In the genomic region with DNA sequence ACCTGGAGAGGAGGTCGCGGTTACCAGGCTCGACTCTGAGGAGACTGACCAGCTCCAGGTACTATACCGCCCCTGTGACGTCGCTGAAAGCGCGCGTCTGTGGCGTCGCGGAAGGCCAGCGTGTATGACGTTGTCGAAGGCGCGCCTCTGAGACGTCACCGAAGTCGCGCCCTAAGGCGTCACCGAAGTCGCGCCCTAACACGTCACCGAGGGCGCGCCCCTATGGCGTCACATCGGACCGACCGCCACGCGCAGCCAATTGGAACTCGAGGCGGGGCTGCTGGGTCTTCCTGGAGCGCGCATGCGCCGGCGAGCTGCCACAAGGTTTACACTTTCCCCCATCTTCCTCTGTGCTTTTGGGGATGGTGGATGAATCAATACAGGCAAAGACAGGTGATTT, we compare ENCODE assay signal across 7 cellular contexts.
DNase-seq lines count a peak whose midpoint lies in the region; ATAC-seq and TF ChIP-seq lines count a peak whose summit lies in the region.
"Not testable (repeated sequence)": the region's sequence is repeated elsewhere in the genome, so short reads cannot be mapped to it uniquely, and the experiment has no call there.

No MANE protein-coding gene starts in this region.

- H2BK12ac ChIP-seq in trophoblast cell (ENCODE audit: low read length): not testable (repeated sequence)

- H3K27ac ChIP-seq in trophoblast cell (ENCODE audit: low read depth, low read length); aorta (ENCODE audit: low read depth in 1 of 2, low read length in 2 of 2): not testable (repeated sequence)

- not testable (repeated sequence) for H3K4me1 ChIP-seq in trophoblast cell (ENCODE audit: control insufficient read depth in 1 of 2, insufficient read depth in 2 of 2, low read length in 2 of 2); aorta (ENCODE audit: control insufficient read depth in 1 of 2, insufficient read depth in 2 of 2, low read length in 2 of 2)

- not testable (repeated sequence) for H2BK5ac ChIP-seq in trophoblast cell (ENCODE audit: low read depth, low read length, poor library complexity)

- not testable (repeated sequence) for H3K36me3 ChIP-seq in trophoblast cell (ENCODE audit: control insufficient read depth in 1 of 2, insufficient read depth in 2 of 2, low read length in 2 of 2); aorta (ENCODE audit: control insufficient read depth in 1 of 2, insufficient read depth in 2 of 2, low read length in 1 of 2)

- not testable (repeated sequence) for H3K14ac ChIP-seq in trophoblast cell (ENCODE audit: low read length)

- not testable (repeated sequence) for H3K18ac ChIP-seq in trophoblast cell (ENCODE audit: low read length)

- not testable (repeated sequence) for H4K91ac ChIP-seq in trophoblast cell (ENCODE audit: low read depth, low read length)

- not testable (repeated sequence) for H3K79me2 ChIP-seq in trophoblast cell (ENCODE audit: control insufficient read depth, insufficient read depth, low read length, poor library complexity)

- not testable (repeated sequence) for H3K27me3 Mint-ChIP-seq in chondrocyte (ENCODE audit: low read depth); type B pancreatic cell

- not testable (repeated sequence) for TF ChIP-seq CTCF in chondrocyte (IDR thresholded peaks at IDR 0.05); type B pancreatic cell (conservative IDR thresholded peaks at IDR 0.05)

- not testable (repeated sequence) for H4K8ac ChIP-seq in trophoblast cell (ENCODE audit: low read depth, low read length)

- H2AK5ac ChIP-seq in trophoblast cell (ENCODE audit: low read length): not testable (repeated sequence)

- not testable (repeated sequence) for H3K23ac ChIP-seq in trophoblast cell (ENCODE audit: low read length)

- not testable (repeated sequence) for H2AFZ ChIP-seq in trophoblast cell (ENCODE audit: insufficient read depth, low read length, poor library complexity)

- H3K36me3 Mint-ChIP-seq in chondrocyte (ENCODE audit: low read depth); type B pancreatic cell: not testable (repeated sequence)

- not testable (repeated sequence) for H3K4me3 Mint-ChIP-seq in chondrocyte (ENCODE audit: unreplicated experiment); type B pancreatic cell

- H3K79me1 ChIP-seq in trophoblast cell (ENCODE audit: low read length): not testable (repeated sequence)

- in situ Hi-C loops in SK-MEL-5 (cut with HindIII; ENCODE audit: low pct_unique_long_range_greater_than_20kb, low sequenced_read_pairs): not testable (repeated sequence)

- H3K4me2 ChIP-seq in trophoblast cell (ENCODE audit: low read length): not testable (repeated sequence)

- H3K4ac ChIP-seq in trophoblast cell (ENCODE audit: low read depth, low read length): not testable (repeated sequence)

- not testable (repeated sequence) for H2BK120ac ChIP-seq in trophoblast cell (ENCODE audit: insufficient read depth, low read length, poor library complexity)

- not testable (repeated sequence) for H3K4me1 Mint-ChIP-seq in chondrocyte (ENCODE audit: low read depth); type B pancreatic cell (ENCODE audit: unreplicated experiment)

- H4K12ac ChIP-seq in trophoblast cell (ENCODE audit: low read depth, low read length): not testable (repeated sequence)

- peak; percentile 19 for ATAC-seq in aorta (ENCODE audit: low FRiP score)

- not testable (repeated sequence) for H3K4me3 ChIP-seq in trophoblast cell (ENCODE audit: low read depth, low read length); aorta (ENCODE audit: low read length in 2 of 2)

- intact Hi-C loops in aorta (cut with DNase I): not testable (repeated sequence)

- not testable (repeated sequence) for H3K27ac Mint-ChIP-seq in chondrocyte (ENCODE audit: unreplicated experiment); type B pancreatic cell

- no CpG with 5 or more reads among the region's 42 CpGs for WGBS in trophoblast cell (ENCODE audit: extremely low coverage, insufficient coverage, insufficient read length)
- WGBS in aorta, 2 donors: 58 to 59% methylated on average over 27 to 42 of the region's 42 CpGs

- not testable (repeated sequence) for H3K9me3 ChIP-seq in trophoblast cell (ENCODE audit: insufficient read depth, low read depth, low read length); aorta (ENCODE audit: control insufficient read depth, low read length)

- DNase-seq in Daoy (ENCODE audit: low read depth) (peak; percentile 13), NCI-H1930 (lab: John Stamatoyannopoulos, UW) (peak; percentile 72 to 88), SK-MEL-5 (ENCODE audit: low read depth, low spot score) (peak; percentile 2), chondrocyte (ENCODE audit: low spot score) (peak; percentile 89), trophoblast cell (peak; percentile 47 to 57), type B pancreatic cell (ENCODE audit: extremely low spot score, unreplicated experiment) (peak; percentile 66)
- not testable (repeated sequence) for DNase-seq in aorta

- not testable (repeated sequence) for H3K9me3 Mint-ChIP-seq in chondrocyte (ENCODE audit: low read depth); type B pancreatic cell

- H3K9ac ChIP-seq in trophoblast cell (ENCODE audit: low read length): not testable (repeated sequence)

- H3K27me3 ChIP-seq in trophoblast cell (ENCODE audit: insufficient read depth, low read length); aorta (ENCODE audit: control insufficient read depth in 1 of 2, insufficient read depth in 2 of 2, low read length in 1 of 2): not testable (repeated sequence)
